ENCODE assay signal across 1 cellular context in the genomic region with DNA sequence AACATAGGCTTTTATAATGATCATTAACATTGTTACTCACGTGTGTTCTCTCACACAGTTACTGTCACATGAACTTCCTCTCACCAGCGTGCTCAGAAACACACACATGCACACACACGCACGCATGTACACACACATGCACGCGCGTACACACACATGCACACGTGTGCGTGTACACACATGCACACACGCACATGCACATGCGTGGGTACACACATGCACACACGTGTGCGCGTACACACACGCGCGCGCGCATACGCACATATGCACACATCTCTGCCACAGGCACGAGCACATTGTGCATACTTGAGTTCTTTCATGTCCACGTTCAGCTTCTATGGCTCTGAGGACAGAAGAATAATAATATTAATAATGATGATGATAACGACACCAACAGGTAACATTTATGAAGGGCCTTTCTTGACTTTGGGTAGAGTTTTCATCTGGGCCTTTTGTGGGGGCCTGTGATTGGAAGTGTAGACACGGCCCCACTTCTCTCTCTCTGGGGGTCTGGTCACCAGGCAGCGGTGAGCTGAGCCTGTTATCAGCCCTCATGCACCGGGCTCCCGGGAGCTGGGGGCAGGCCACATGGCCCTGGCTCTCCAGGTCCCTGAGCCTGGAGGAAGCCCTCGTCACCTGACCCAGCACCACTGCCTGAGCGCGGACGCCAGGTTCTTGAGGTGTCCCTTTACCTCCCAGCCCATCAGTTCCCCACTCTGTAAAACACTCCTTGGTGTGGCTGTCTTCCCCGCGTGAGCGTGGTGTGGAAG.
TF ChIP-seq lines count a peak whose summit lies in the region.

No MANE protein-coding gene starts in this region.

TF ChIP-seq in WTC11, 78 proteins besides CTCF, POLR2A, EP300 and RAD21 (continued from another document):
- TF ChIP-seq, protein P1, sequence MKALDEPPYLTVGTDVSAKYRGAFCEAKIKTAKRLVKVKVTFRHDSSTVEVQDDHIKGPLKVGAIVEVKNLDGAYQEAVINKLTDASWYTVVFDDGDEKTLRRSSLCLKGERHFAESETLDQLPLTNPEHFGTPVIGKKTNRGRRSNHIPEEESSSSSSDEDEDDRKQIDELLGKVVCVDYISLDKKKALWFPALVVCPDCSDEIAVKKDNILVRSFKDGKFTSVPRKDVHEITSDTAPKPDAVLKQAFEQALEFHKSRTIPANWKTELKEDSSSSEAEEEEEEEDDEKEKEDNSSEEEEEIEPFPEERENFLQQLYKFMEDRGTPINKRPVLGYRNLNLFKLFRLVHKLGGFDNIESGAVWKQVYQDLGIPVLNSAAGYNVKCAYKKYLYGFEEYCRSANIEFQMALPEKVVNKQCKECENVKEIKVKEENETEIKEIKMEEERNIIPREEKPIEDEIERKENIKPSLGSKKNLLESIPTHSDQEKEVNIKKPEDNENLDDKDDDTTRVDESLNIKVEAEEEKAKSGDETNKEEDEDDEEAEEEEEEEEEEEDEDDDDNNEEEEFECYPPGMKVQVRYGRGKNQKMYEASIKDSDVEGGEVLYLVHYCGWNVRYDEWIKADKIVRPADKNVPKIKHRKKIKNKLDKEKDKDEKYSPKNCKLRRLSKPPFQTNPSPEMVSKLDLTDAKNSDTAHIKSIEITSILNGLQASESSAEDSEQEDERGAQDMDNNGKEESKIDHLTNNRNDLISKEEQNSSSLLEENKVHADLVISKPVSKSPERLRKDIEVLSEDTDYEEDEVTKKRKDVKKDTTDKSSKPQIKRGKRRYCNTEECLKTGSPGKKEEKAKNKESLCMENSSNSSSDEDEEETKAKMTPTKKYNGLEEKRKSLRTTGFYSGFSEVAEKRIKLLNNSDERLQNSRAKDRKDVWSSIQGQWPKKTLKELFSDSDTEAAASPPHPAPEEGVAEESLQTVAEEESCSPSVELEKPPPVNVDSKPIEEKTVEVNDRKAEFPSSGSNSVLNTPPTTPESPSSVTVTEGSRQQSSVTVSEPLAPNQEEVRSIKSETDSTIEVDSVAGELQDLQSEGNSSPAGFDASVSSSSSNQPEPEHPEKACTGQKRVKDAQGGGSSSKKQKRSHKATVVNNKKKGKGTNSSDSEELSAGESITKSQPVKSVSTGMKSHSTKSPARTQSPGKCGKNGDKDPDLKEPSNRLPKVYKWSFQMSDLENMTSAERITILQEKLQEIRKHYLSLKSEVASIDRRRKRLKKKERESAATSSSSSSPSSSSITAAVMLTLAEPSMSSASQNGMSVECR (CRISPR knock-in tag; IDR thresholded peaks at IDR 0.05; ENCODE audit: borderline replicate concordance), result no peak
- TF ChIP-seq, protein P2, sequence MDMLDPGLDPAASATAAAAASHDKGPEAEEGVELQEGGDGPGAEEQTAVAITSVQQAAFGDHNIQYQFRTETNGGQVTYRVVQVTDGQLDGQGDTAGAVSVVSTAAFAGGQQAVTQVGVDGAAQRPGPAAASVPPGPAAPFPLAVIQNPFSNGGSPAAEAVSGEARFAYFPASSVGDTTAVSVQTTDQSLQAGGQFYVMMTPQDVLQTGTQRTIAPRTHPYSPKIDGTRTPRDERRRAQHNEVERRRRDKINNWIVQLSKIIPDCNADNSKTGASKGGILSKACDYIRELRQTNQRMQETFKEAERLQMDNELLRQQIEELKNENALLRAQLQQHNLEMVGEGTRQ (CRISPR knock-in tag; IDR thresholded peaks at IDR 0.05), result 0 out of 2 replicates have a peak, but pooled peaks have one; percentile 28
- no peak for TF ChIP-seq ETV6 (CRISPR knock-in tag; IDR thresholded peaks at IDR 0.05)
